13 cellular contexts compared by ENCODE assay signal in the genomic region with DNA sequence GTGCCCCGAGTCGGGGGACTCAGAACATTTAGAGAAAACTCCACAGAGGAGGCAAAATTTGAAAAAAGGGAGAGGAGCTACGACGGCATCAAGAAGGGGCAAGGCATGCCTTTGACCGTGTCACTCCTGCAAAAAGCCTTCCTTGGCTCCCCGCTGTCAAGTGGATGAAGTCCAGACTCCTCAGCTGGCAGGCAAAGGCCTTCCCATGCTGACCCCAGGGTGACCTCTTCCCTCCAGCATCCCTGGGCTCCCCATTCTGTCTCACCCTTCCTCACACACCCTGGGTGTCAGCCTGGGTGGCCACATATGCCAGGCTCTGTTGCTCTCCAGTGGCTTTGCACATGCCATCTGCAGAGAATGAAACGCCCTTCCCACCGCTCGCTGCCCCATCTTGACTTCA.
"Had no signal": no experiment of that assay in that cellular context is flagged by ENCODE, and none has a peak within 500 bp of the region (broad histone marks: within the 10 kb centered on the region; RNA-seq: fewer than 3 reads in every experiment).

No MANE protein-coding gene starts in this region.

- H3K4me1 ChIP-seq: tibial artery had no signal

- H3K36me3 Mint-ChIP-seq: activated naive CD4-positive, alpha-beta T cell treated with anti-CD3 and anti-CD28 coated beads, Interleukin-2, amount 50 U/mL, for 72 hours; memory B cell had no signal

- ATAC-seq: activated naive CD4-positive, alpha-beta T cell treated with anti-CD3 and anti-CD28 coated beads, Interleukin-2, amount 50 U/mL, for 72 hours; left colon; stimulated activated naive CD8-positive, alpha-beta T cell treated with anti-CD3 and anti-CD28 coated beads, Interleukin-15, amount 100 ng/mL, for 72 hours had no signal

- H3K9me3 ChIP-seq: tibial artery had no signal

- DNase-seq: activated CD4-positive, CD25-positive, alpha-beta regulatory T cell; aorta; effector CD8-positive, alpha-beta T cell; left colon; stimulated activated CD4-positive, alpha-beta T cell treated with anti-CD3 and anti-CD28 coated beads, Interleukin-4, amount 100 ng/mL, for 4 hours; stimulated activated naive CD8-positive, alpha-beta T cell treated with anti-CD3 and anti-CD28 coated beads, Interleukin-15, amount 100 ng/mL, for 72 hours; tibial artery had no signal

- H3K4me3 Mint-ChIP-seq: memory B cell, nephron had no signal

- H3K27ac Mint-ChIP-seq: activated naive CD4-positive, alpha-beta T cell treated with anti-CD3 and anti-CD28 coated beads, Interleukin-2, amount 50 U/mL, for 72 hours; memory B cell had no signal

- H3K4me3 ChIP-seq: coronary artery, skin epidermis, tibial artery had no signal

- H3K9me3 Mint-ChIP-seq: activated naive CD4-positive, alpha-beta T cell treated with anti-CD3 and anti-CD28 coated beads, Interleukin-2, amount 50 U/mL, for 72 hours; memory B cell; nephron; stimulated activated naive CD8-positive, alpha-beta T cell treated with anti-CD3 and anti-CD28 coated beads, Interleukin-15, amount 100 ng/mL, for 72 hours had no signal

- H3K27ac ChIP-seq: coronary artery, epithelial cell of prostate, skin epidermis, tibial artery had no signal

- H3K36me3 ChIP-seq: tibial artery had no signal

- H3K27me3 ChIP-seq: tibial artery had no signal
